Comparison of ENCODE assay signal across 1 cellular context in the genomic region with DNA sequence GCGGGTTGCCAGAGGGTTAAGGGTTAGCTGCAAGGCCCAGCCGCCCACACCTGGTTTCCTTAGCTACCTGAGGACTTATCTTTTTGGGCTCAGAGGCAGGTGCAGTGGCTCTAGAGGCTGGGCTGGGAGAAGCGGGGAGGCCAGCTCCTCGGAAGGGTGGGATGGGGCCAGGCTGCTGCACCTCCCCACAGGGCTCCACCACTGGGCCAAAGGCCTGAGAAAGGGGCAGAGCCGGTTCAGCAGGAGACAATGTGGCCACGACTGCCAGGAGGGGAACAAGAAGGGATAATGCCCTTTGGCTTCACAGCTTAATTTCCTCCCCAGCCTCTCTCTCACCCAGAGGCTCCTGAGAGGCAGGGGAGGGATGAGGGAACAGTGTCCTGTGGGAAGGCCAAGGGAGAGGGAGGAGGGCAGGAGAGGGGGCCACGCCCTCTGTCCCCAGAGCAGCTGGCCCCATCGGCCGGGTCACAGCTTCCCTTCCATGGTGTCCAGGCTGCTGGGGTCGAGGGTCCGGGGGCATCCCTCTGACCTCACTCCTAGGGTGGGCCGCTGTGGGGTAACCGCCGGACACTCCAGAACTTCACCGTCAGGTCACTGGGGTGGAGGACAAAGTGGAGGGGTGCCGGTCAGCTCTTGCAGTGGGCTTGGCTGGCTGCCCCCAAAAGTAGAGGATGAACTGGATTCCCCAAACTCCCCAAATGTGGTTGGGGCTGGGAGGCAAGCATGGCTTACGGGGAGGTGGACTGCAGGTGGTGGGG.
A peak's percentile ranks its signal among the peaks of the same experiment; 100 is the strongest.
TF ChIP-seq lines count a peak whose summit lies in the region.

No MANE protein-coding gene starts in this region.

TF ChIP-seq in K562, 482 proteins besides CTCF, POLR2A, EP300 and RAD21 (continued from another document):
- TF ChIP-seq, protein P1, sequence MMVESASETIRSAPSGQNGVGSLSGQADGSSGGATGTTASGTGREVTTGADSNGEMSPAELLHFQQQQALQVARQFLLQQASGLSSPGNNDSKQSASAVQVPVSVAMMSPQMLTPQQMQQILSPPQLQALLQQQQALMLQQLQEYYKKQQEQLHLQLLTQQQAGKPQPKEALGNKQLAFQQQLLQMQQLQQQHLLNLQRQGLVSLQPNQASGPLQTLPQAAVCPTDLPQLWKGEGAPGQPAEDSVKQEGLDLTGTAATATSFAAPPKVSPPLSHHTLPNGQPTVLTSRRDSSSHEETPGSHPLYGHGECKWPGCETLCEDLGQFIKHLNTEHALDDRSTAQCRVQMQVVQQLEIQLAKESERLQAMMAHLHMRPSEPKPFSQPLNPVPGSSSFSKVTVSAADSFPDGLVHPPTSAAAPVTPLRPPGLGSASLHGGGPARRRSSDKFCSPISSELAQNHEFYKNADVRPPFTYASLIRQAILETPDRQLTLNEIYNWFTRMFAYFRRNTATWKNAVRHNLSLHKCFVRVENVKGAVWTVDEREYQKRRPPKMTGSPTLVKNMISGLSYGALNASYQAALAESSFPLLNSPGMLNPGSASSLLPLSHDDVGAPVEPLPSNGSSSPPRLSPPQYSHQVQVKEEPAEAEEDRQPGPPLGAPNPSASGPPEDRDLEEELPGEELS (CRISPR knock-in tag; IDR thresholded peaks at IDR 0.05; ENCODE audit: borderline replicate concordance) = 0 out of 2 replicates have a peak, but pooled peaks have one; percentile 33
- TF ChIP-seq, protein P2, sequence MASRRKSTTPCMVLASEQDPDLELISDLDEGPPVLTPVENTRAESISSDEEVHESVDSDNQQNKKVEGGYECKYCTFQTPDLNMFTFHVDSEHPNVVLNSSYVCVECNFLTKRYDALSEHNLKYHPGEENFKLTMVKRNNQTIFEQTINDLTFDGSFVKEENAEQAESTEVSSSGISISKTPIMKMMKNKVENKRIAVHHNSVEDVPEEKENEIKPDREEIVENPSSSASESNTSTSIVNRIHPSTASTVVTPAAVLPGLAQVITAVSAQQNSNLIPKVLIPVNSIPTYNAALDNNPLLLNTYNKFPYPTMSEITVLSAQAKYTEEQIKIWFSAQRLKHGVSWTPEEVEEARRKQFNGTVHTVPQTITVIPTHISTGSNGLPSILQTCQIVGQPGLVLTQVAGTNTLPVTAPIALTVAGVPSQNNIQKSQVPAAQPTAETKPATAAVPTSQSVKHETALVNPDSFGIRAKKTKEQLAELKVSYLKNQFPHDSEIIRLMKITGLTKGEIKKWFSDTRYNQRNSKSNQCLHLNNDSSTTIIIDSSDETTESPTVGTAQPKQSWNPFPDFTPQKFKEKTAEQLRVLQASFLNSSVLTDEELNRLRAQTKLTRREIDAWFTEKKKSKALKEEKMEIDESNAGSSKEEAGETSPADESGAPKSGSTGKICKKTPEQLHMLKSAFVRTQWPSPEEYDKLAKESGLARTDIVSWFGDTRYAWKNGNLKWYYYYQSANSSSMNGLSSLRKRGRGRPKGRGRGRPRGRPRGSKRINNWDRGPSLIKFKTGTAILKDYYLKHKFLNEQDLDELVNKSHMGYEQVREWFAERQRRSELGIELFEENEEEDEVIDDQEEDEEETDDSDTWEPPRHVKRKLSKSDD (conservative IDR thresholded peaks at IDR 0.05; ENCODE audit: low read length) = no peak
